Comparison of ENCODE assay signal across 8 cellular contexts in the genomic region with DNA sequence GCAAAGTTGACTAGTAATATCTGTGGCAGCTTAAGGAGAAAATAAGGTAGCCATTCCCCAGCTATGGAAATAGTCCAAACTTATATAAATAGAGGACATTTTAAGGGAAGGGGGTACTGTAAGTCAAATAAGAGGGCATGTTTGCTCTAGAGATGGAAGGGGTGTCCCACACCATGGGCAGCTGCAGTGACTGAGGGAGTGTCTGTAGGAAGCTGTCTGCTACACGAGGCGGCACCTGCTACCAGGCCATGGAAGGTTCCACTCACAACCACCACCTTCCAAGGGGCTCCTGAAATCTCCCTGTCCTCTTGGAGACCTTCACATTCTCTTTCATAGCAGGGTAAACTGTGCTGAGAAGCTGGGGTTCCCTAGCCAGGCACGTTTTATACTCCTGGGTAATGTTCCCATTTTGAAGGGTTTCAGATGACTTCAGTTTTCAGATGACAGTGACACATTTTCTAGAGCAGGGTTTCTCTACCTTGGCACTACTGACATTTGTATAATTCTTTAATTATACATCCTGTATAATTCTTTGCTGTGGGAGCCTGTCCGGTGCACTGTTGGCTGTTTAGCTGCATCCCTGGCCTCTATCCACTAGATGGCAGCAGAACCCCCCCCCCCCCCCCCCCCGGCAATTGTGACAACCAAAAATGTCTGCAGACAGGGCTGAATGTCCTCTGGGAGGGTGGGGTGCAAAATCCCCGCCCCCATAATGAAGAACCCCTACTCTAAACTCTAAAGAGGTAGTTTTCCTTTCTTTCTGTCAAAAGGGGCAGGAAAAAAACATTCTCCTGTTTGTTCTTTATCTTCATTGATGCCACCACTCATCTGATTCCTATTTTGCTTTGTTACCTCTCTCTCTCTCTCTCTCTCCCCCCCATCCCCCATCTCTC. TPM values are rescaled to one million over a fixed set of nuclear protein-coding genes. Genes with fewer than 3 reads are reported as not detected.
DNase-seq lines count a peak whose midpoint lies in the region; ATAC-seq and TF ChIP-seq lines count a peak whose summit lies in the region.

No MANE protein-coding gene starts in this region.

- H3K27ac ChIP-seq in SJCRH30 = no peak overlapping the region
- H3K27ac ChIP-seq in naive thymus-derived CD4-positive, alpha-beta T cell (ENCODE audit: low read depth, low read length) = no peak overlapping the region

- CTCF ChIA-PET in naive thymus-derived CD4-positive, alpha-beta T cell (lab: Charles Lee) = interaction anchor here (0.6 to 3.1 kb wide), 8 partner anchors 9 to 1253 kb away, joined by 3 to 19 read pairs (median 6); no protein-coding TSS in a partner anchor

- intact Hi-C loops in dendritic cell treated with granulocyte-macrophage colony-stimulating factor and Interleukin-4, amounts not matched to agents 40 ng/mL and 50 ng/mL, for 4 days (cut with micrococcal nuclease) = loop anchor here (5.0 kb wide), 1 partner anchor 87 kb away; a partner anchor contains a TSS
- intact Hi-C loops in naive thymus-derived CD4-positive, alpha-beta T cell (cut with micrococcal nuclease) = loop anchor here (1.0 to 10.0 kb wide), 6 partner anchors 60 to 268 kb away; a partner anchor contains a TSS

- H3K27ac Mint-ChIP-seq in dendritic cell treated with granulocyte-macrophage colony-stimulating factor and Interleukin-4, amounts not matched to agents 40 ng/mL and 50 ng/mL, for 4 days = peak overlapping the region; percentile 33
- H3K27ac Mint-ChIP-seq in naive thymus-derived CD4-positive, alpha-beta T cell = peak overlapping the region in 3 of 9 donors; percentile 32 to 81 (median 33)

- no peaks in the 10 kb centered on the region for H3K36me3 Mint-ChIP-seq in dendritic cell treated with granulocyte-macrophage colony-stimulating factor and Interleukin-4, amounts not matched to agents 40 ng/mL and 50 ng/mL, for 4 days (ENCODE audit: low read depth)
- H3K36me3 Mint-ChIP-seq in naive thymus-derived CD4-positive, alpha-beta T cell = peaks cover 0 to 52% (median 0%) of the 10 kb centered on the region in 5 donors

- no peaks in the 10 kb centered on the region for H3K9me3 Mint-ChIP-seq in dendritic cell treated with granulocyte-macrophage colony-stimulating factor and Interleukin-4, amounts not matched to agents 40 ng/mL and 50 ng/mL, for 4 days
- peaks cover 0 to 19% (median 0%) of the 10 kb centered on the region in 11 donors for H3K9me3 Mint-ChIP-seq in naive thymus-derived CD4-positive, alpha-beta T cell

- no peaks in the 10 kb centered on the region for H3K36me3 ChIP-seq in SJCRH30
- H3K36me3 ChIP-seq in naive thymus-derived CD4-positive, alpha-beta T cell (ENCODE audit: control insufficient read depth in 2 of 3, insufficient read depth in 3 of 3, low read length in 3 of 3) = no peaks in the 10 kb centered on the region

- H3K27me3 ChIP-seq in SJCRH30 = no peaks in the 10 kb centered on the region
- no peaks in the 10 kb centered on the region for H3K27me3 ChIP-seq in naive thymus-derived CD4-positive, alpha-beta T cell (ENCODE audit: control insufficient read depth in 2 of 2, insufficient read depth in 2 of 2, low read length in 2 of 2)

- TF ChIP-seq CTCF in AG10803 (conservative IDR thresholded peaks at IDR 0.05; ENCODE audit: low read length) = peak; percentile 54
- TF ChIP-seq CTCF in GM13976 (IDR thresholded peaks at IDR 0.05; ENCODE audit: borderline replicate concordance, control extremely low read depth, extremely low read depth, insufficient read depth, missing control alignments) = no peak

- H3K4me3 ChIP-seq in AG10803 (ENCODE audit: low read length) = no peak overlapping the region
- no peak overlapping the region for H3K4me3 ChIP-seq in SJCRH30
- H3K4me3 ChIP-seq in naive thymus-derived CD4-positive, alpha-beta T cell (ENCODE audit: low read length) = no peak overlapping the region

- peaks cover 8% of the 10 kb centered on the region; the same call in 1 of the 2 replicates for H3K9me3 ChIP-seq in SJCRH30 (replicated peaks)
- no peaks in the 10 kb centered on the region for H3K9me3 ChIP-seq in naive thymus-derived CD4-positive, alpha-beta T cell (ENCODE audit: control insufficient read depth in 2 of 3, low read length in 3 of 3)

- no peak overlapping the region for H3K4me3 Mint-ChIP-seq in dendritic cell treated with granulocyte-macrophage colony-stimulating factor and Interleukin-4, amounts not matched to agents 40 ng/mL and 50 ng/mL, for 4 days
- H3K4me3 Mint-ChIP-seq in naive thymus-derived CD4-positive, alpha-beta T cell = peak overlapping the region in 1 of 10 donors; percentile 29

- in situ Hi-C loops in GM13976 (cut with MboI; ENCODE audit: low sequenced_read_pairs, unreplicated experiment) = loop anchor here (10.0 kb wide), 1 partner anchor 220 kb away; no protein-coding TSS in a partner anchor

- ATAC-seq in naive thymus-derived CD4-positive, alpha-beta T cell = peak; percentile 74
- ATAC-seq in GM19467 (IDR thresholded peaks at IDR 0.05; ENCODE audit: unreplicated experiment) (no peak), GM21528 (IDR thresholded peaks at IDR 0.05; ENCODE audit: low FRiP score, unreplicated experiment) (no peak)

- DNase-seq in AG10803 (ENCODE audit: low read depth) (no peak), GM13976 (ENCODE audit: low spot score) (peak; percentile 36), SJCRH30 (peak; percentile 15 to 47), iPS-NIHi7 (ENCODE audit: extremely low spot score) (no peak)
- DNase-seq in naive thymus-derived CD4-positive, alpha-beta T cell = peak in 6 of 9 donors; percentile 2 to 28 (median 18)

- H3K4me1 ChIP-seq in SJCRH30 = no peaks in the 10 kb centered on the region
- no peaks in the 10 kb centered on the region for H3K4me1 ChIP-seq in naive thymus-derived CD4-positive, alpha-beta T cell (ENCODE audit: control insufficient read depth in 2 of 2, insufficient read depth in 2 of 2, low read length in 2 of 2)

- POLR2A ChIA-PET in naive thymus-derived CD4-positive, alpha-beta T cell (lab: Charles Lee) = no interaction called here

- H3K4me1 Mint-ChIP-seq in dendritic cell treated with granulocyte-macrophage colony-stimulating factor and Interleukin-4, amounts not matched to agents 40 ng/mL and 50 ng/mL, for 4 days (ENCODE audit: low read depth) = peaks cover 54% of the 10 kb centered on the region
- peaks cover 7 to 47% (median 10%) of the 10 kb centered on the region in 7 donors for H3K4me1 Mint-ChIP-seq in naive thymus-derived CD4-positive, alpha-beta T cell

- no peaks in the 10 kb centered on the region for H3K27me3 Mint-ChIP-seq in dendritic cell treated with granulocyte-macrophage colony-stimulating factor and Interleukin-4, amounts not matched to agents 40 ng/mL and 50 ng/mL, for 4 days
- peaks cover 0 to 18% (median 13%) of the 10 kb centered on the region in 5 donors for H3K27me3 Mint-ChIP-seq in naive thymus-derived CD4-positive, alpha-beta T cell

RNA-seq across cellular contexts. Expression of a gene that starts 11.6 kb away (rescaled TPM):
- total RNA-seq in SJCRH30 (2014; rRNA removed; shearing (Covaris generic)) = not detected in 2 replicates
- under 1 TPM in 1 of 5 experiments, not detected in 4; 0.99 TPM for total RNA-seq in naive thymus-derived CD4-positive, alpha-beta T cell
- not detected for polyA plus RNA-seq in naive thymus-derived CD4-positive, alpha-beta T cell

Comparison
In these comparisons a context has a peak if more than half of its experiments do, and no peak if none do; other contexts are left out.
1. DNase-seq: peak in GM13976 (single experiment), SJCRH30 (2 of 2) and naive thymus-derived CD4-positive, alpha-beta T cell (6 of 9); none in AG10803 (single experiment) and iPS-NIHi7 (single experiment).